16 cellular contexts compared by ENCODE assay signal in genomic region chr3:38026856-38027255, GRCh38. TPM values are rescaled to one million over a fixed set of nuclear protein-coding genes. Genes with fewer than 3 reads are reported as not detected.
DNase-seq lines count a peak whose midpoint lies in the region; ATAC-seq and TF ChIP-seq lines count a peak whose summit lies in the region.
"Had no signal": no experiment of that assay in that cellular context is flagged by ENCODE, and none has a peak within 500 bp of the region (broad histone marks: within the 10 kb centered on the region; RNA-seq: fewer than 3 reads in every experiment).

No MANE protein-coding gene starts in this region.

- TF ChIP-seq CTCF in PC-9 (conservative IDR thresholded peaks at IDR 0.05): no peak
- no peak for TF ChIP-seq CTCF in glutamatergic neuron (IDR thresholded peaks at IDR 0.05; ENCODE audit: partially characterized antibody, unreplicated experiment)
- no peak for TF ChIP-seq CTCF in tibial artery (IDR thresholded peaks at IDR 0.05)

- H3K79me2 ChIP-seq in PC-9 (ENCODE audit: low read depth): no peaks in the 10 kb centered on the region

- H3K9me3 Mint-ChIP-seq in central memory CD8-positive, alpha-beta T cell: no peaks in the 10 kb centered on the region
- H3K9me3 Mint-ChIP-seq in glutamatergic neuron (ENCODE audit: unreplicated experiment): peaks cover 6% of the 10 kb centered on the region
- H3K9me3 Mint-ChIP-seq: H9 had no signal

- H3K4me3 Mint-ChIP-seq in central memory CD8-positive, alpha-beta T cell: no peak overlapping the region
- peak overlapping the region; percentile 42 for H3K4me3 Mint-ChIP-seq in glutamatergic neuron (ENCODE audit: unreplicated experiment)

- POLR2A ChIA-PET in PC-9 (lab: Charles Lee; ENCODE audit: unreplicated experiment): no interaction called here

- no peaks in the 10 kb centered on the region for H3K27me3 ChIP-seq in PC-9 (ENCODE audit: insufficient read depth, low read depth)
- no peaks in the 10 kb centered on the region for H3K27me3 ChIP-seq in tibial artery

- CTCF ChIA-PET in PC-9 (lab: Charles Lee): no interaction called here

- H3K27me3 Mint-ChIP-seq in central memory CD8-positive, alpha-beta T cell: no peaks in the 10 kb centered on the region
- H3K27me3 Mint-ChIP-seq in glutamatergic neuron (ENCODE audit: unreplicated experiment): peaks cover 23% of the 10 kb centered on the region

- DNase-seq in PC-9 (no peak), glutamatergic neuron (no peak), tibial artery (peak in 1 of 2 donors; percentile 41), G401 (ENCODE audit: low spot score) (no peak)
- DNase-seq in central memory CD8-positive, alpha-beta T cell (ENCODE audit: low spot score in 2 of 2): no peak
- no peak for DNase-seq in activated naive CD4-positive, alpha-beta T cell (lab: John Stamatoyannopoulos, UW)
- DNase-seq: ACHN, AML-193, DMS79 treated with DMSO at 0.1 percent for 48 hours, H9, KG1, NCI-H1048, NCI-H1436 treated with DMSO at 0.1 percent for 48 hours, NCI-H2029 treated with DMSO at 0.1 percent for 48 hours had no signal

- peak overlapping the region; percentile 60 for H3K27ac Mint-ChIP-seq in central memory CD8-positive, alpha-beta T cell (ENCODE audit: low read depth)
- no peak overlapping the region for H3K27ac Mint-ChIP-seq in glutamatergic neuron (ENCODE audit: unreplicated experiment)
- H3K27ac Mint-ChIP-seq: H9 had no signal

- peaks cover 15% of the 10 kb centered on the region for H3K36me3 Mint-ChIP-seq in central memory CD8-positive, alpha-beta T cell (ENCODE audit: insufficient read depth)
- H3K36me3 Mint-ChIP-seq in glutamatergic neuron (ENCODE audit: unreplicated experiment): peaks cover 7% of the 10 kb centered on the region

- H2AFZ ChIP-seq in PC-9: no peak overlapping the region

- H3K4me1 ChIP-seq in PC-9 (replicated peaks; ENCODE audit: insufficient read depth) (peaks cover 44% of the 10 kb centered on the region), tibial artery (peaks cover 0 to 77% (median 61%) of the 10 kb centered on the region in 4 donors)

- BruUV-seq in PC-9 (replicated peaks; lab: Mats Ljungman, UMichigan): no TSS peak

- ATAC-seq in central memory CD8-positive, alpha-beta T cell (replicated peaks; ENCODE audit: extremely low read depth, poor library complexity, severe bottlenecking): no peak
- ATAC-seq in GM21619 (IDR thresholded peaks at IDR 0.05; ENCODE audit: unreplicated experiment): no peak
- ATAC-seq: HepG2 had no signal

- no peaks in the 10 kb centered on the region for H4K20me1 ChIP-seq in PC-9 (ENCODE audit: insufficient read depth)

- peaks cover 36% of the 10 kb centered on the region for H3F3A ChIP-seq in PC-9 (ENCODE audit: insufficient read depth, low read depth)

- H3K9me2 ChIP-seq in PC-9 (ENCODE audit: insufficient read depth): no peaks in the 10 kb centered on the region

- no peaks in the 10 kb centered on the region for H3K36me3 ChIP-seq in PC-9 (ENCODE audit: low read depth)
- H3K36me3 ChIP-seq in tibial artery: no peaks in the 10 kb centered on the region

- H3K4me3 ChIP-seq in PC-9 (no peak overlapping the region), tibial artery (no peak overlapping the region)

- H3K4me1 Mint-ChIP-seq in central memory CD8-positive, alpha-beta T cell: peaks cover 67% of the 10 kb centered on the region
- peaks cover 5% of the 10 kb centered on the region for H3K4me1 Mint-ChIP-seq in glutamatergic neuron (ENCODE audit: low read depth, unreplicated experiment)

- in situ Hi-C loops in G401 (cut with HindIII; ENCODE audit: low sequenced_read_pairs): no loop called here

- no peaks in the 10 kb centered on the region for H3K9me3 ChIP-seq in PC-9 (ENCODE audit: insufficient read depth, low read depth)
- no peaks in the 10 kb centered on the region for H3K9me3 ChIP-seq in tibial artery

- no peak overlapping the region for H3K4me2 ChIP-seq in PC-9

- H3K27ac ChIP-seq in PC-9: peak overlapping the region; percentile 76; the same call in 1 of the 2 replicates
- peak overlapping the region; percentile 94 to 98 for H3K27ac ChIP-seq in tibial artery

- intact Hi-C loops in PC-9 (cut with micrococcal nuclease; ENCODE audit: unreplicated experiment): loop anchor here (2.0 kb wide), 1 partner anchor 432 kb away; no protein-coding TSS in a partner anchor
- intact Hi-C loops in tibial artery (cut with DNase I; ENCODE audit: low total_unique reads): no loop called here

RNA-seq across cellular contexts. Expression of gene PLCD1, which starts 2.6 kb away (rescaled TPM):
- total RNA-seq in PC-9 (2021) (13.5 and 19.4 TPM in 2 replicates), glutamatergic neuron (ENCODE audit: unreplicated experiment) (73.0 TPM)
- total RNA-seq in G401 (2014; rRNA removed; shearing (Covaris generic)): 8.7 and 9.0 TPM in 2 replicates

RNA-seq across cellular contexts. Expression of gene DLEC1, which starts 12.2 kb away (rescaled TPM):
- total RNA-seq in PC-9 (2021) (0.35 and 0.45 TPM in 2 replicates), glutamatergic neuron (ENCODE audit: unreplicated experiment) (0.42 TPM)
- not detected in 2 replicates for total RNA-seq in G401 (2014; rRNA removed; shearing (Covaris generic))
- total RNA-seq: HepG2 had no signal

RNA-seq across cellular contexts. Expression of gene VILL, which starts 36.3 kb away (rescaled TPM):
- total RNA-seq in PC-9 (2021) (14.1 and 14.7 TPM in 2 replicates), glutamatergic neuron (ENCODE audit: unreplicated experiment) (3.2 TPM)
- 7.1 and 8.2 TPM in 2 replicates for total RNA-seq in G401 (2014; rRNA removed; shearing (Covaris generic))
